11 cellular contexts compared by ENCODE assay signal in the genomic region with DNA sequence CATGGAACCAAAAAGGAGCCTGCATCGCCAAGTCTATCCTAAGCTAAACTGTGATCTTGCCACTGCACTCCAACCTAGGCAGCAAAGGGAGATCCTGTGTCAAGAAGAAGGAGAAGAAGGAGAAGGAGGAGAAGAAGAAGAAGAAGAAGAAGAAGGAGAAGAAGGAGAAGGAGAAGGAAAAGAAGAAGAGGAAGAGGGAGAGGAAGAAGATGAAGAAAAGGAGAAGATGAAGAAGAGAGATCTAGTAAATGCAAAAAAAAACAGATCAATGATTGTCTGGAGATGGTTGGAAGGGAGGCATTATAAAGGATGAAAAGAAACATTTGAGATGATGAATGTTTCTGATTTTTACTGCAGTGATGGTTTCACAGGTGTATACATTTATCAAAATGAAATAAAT.
"Had no signal": no experiment of that assay in that cellular context is flagged by ENCODE, and none has a peak within 500 bp of the region (broad histone marks: within the 10 kb centered on the region; RNA-seq: fewer than 3 reads in every experiment).

No MANE protein-coding gene starts in this region.

- H3K27ac Mint-ChIP-seq: GM23338, HFFc6 had no signal

- H3K4me3 Mint-ChIP-seq: GM23338, H9, HFFc6 had no signal

- H3K4me1 ChIP-seq: HAP-1 had no signal

- H3K27ac ChIP-seq: GM23248 had no signal

- H3K4me3 ChIP-seq: GM23248, GM23338, HAP-1 had no signal

- H3K9ac ChIP-seq: GM23248 had no signal

- H3K36me3 ChIP-seq: HAP-1 had no signal

- FAIRE-seq: H1, H54 had no signal

- ATAC-seq: GM23338, HCT116 had no signal

- H3K9me3 ChIP-seq: HAP-1 had no signal

- DNase-seq: GM23248, GOT3, H7, H9, HCEC 1CT, HFFc6 had no signal

- H2AFZ ChIP-seq: GM23248 had no signal
